ENCODE assay signal across 19 cellular contexts in the genomic region with DNA sequence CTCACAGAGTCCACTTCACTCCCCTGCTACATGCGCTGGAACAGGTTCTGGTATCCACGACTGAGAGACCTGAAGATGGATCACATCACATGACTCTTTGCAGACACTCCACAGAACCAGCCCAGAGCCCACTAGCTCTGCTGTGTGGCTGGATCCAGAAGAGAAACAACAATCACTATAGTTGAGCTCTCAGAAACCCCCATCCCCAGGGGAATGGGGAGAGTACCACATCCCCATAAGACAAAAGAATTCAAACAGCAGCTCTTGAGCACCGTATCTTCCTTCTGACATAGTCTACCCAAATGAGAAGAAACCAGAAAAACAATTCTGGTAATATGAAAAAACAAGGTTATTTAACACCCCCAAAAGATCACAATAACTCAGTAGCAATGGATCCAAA.
"Had no signal": no experiment of that assay in that cellular context is flagged by ENCODE, and none has a peak within 500 bp of the region (broad histone marks: within the 10 kb centered on the region; RNA-seq: fewer than 3 reads in every experiment).

No MANE protein-coding gene starts in this region.

- H3K36me3 ChIP-seq: lower lobe of right lung, sigmoid colon, upper lobe of right lung had no signal

- H3K27ac ChIP-seq: body of pancreas, lower lobe of right lung, sigmoid colon, testis, upper lobe of right lung had no signal

- H3K4me3 ChIP-seq: body of pancreas, lower lobe of right lung, sigmoid colon, testis, upper lobe of right lung had no signal

- H3K9me3 ChIP-seq: sigmoid colon, testis, upper lobe of right lung had no signal

- H3K27me3 ChIP-seq: body of pancreas, sigmoid colon, testis, upper lobe of right lung had no signal

- DNase-seq: activated CD4-positive, alpha-beta T cell treated with anti-CD3 and anti-CD28 coated beads, Interleukin-2, amount 10 ng/mL, durations not matched to agents 7 days and 5 days; activated CD8-positive, alpha-beta memory T cell treated with anti-CD3 and anti-CD28 coated beads, Interleukin-2, amount 50 U/mL, for 4 hours; activated naive CD4-positive, alpha-beta T cell treated with anti-CD3 and anti-CD28 coated beads for 36 hours; activated T-cell treated with anti-CD3 and anti-CD28 coated beads, Interleukin-2, amount 50 U/mL, for 4 hours; body of pancreas; foreskin melanocyte; glutamatergic neuron; hypothalamus; left colon; lower lobe of right lung; nucleus accumbens; posterior cingulate gyrus; sigmoid colon; stimulated activated CD4-positive, alpha-beta T cell treated with anti-CD3 and anti-CD28 coated beads, Interleukin-4, amount 100 ng/mL, for 24 hours; T1000; testis; upper lobe of right lung had no signal

- H3K4me1 ChIP-seq: body of pancreas, lower lobe of right lung, sigmoid colon, testis, upper lobe of right lung had no signal

- ATAC-seq: activated CD4-positive, CD25-positive, alpha-beta regulatory T cell treated with anti-CD3 and anti-CD28 coated beads, Interleukin-2, amount 50 U/mL, for 24 hours; activated T-cell treated with anti-CD3 and anti-CD28 coated beads, Interleukin-2, amount 50 U/mL, for 4 hours; body of pancreas; left colon; lower lobe of right lung; natural killer cell treated with Interleukin-12 subunit alpha and Interleukin-12 subunit beta and Interleukin-15 and Interleukin-18, amount 100 ng/mL, for 72 hours; upper lobe of right lung had no signal
